20 cellular contexts compared by ENCODE assay signal in genomic region chr21:45507888-45508508, GRCh38. TPM values are rescaled to one million over a fixed set of nuclear protein-coding genes. Genes with fewer than 3 reads are reported as not detected.
DNase-seq lines count a peak whose midpoint lies in the region; ATAC-seq and TF ChIP-seq lines count a peak whose summit lies in the region.
"Had no signal": no experiment of that assay in that cellular context is flagged by ENCODE, and none has a peak within 500 bp of the region (broad histone marks: within the 10 kb centered on the region; RNA-seq: fewer than 3 reads in every experiment).

No MANE protein-coding gene starts in this region.

- H3K9me3 ChIP-seq in A673 (ENCODE audit: low read depth, low read length, poor library complexity, severe bottlenecking) = no peaks in the 10 kb centered on the region
- H3K9me3 ChIP-seq: psoas muscle, SJSA1, transverse colon had no signal

- TF ChIP-seq CTCF in endothelial cell (IDR thresholded peaks at IDR 0.05; ENCODE audit: unreplicated experiment) = no peak
- no peak for TF ChIP-seq CTCF in progenitor cell of endocrine pancreas (IDR thresholded peaks at IDR 0.05; ENCODE audit: unreplicated experiment)
- no peak for TF ChIP-seq CTCF in A673 (conservative IDR thresholded peaks at IDR 0.05; ENCODE audit: low read depth, low read length)

- H3K36me3 ChIP-seq in A673 (ENCODE audit: insufficient read depth, low read length, poor library complexity, severe bottlenecking) = no peaks in the 10 kb centered on the region
- H3K36me3 ChIP-seq: transverse colon had no signal

- H3K27ac Mint-ChIP-seq in endothelial cell (ENCODE audit: unreplicated experiment) (peak overlapping the region; percentile 52), progenitor cell of endocrine pancreas (peak overlapping the region; percentile 45)
- H3K27ac Mint-ChIP-seq: immature natural killer cell had no signal

- H3K4me1 ChIP-seq in A673 (ENCODE audit: insufficient read depth, low read length, poor library complexity, severe bottlenecking) = no peaks in the 10 kb centered on the region
- H3K4me1 ChIP-seq: psoas muscle, SJSA1 had no signal

- intact Hi-C loops in A673 (cut with micrococcal nuclease; ENCODE audit: unreplicated experiment) = no loop called here

- CTCF ChIA-PET in HEK293T (lab: Yijun Ruan, JAX) = no interaction called here
- CTCF ChIA-PET in A673 (lab: Charles Lee) = no interaction called here

- peak; percentile 5 for DNase-seq in activated CD8-positive, alpha-beta memory T cell treated with anti-CD3 and anti-CD28 coated beads, Interleukin-2, amount 50 U/mL, for 4 hours
- DNase-seq in activated CD8-positive, alpha-beta memory T cell treated with anti-CD3 and anti-CD28 coated beads, Interleukin-2, amount 50 U/mL, for 48 hours = no peak
- DNase-seq in HEK293T (ENCODE audit: extremely low spot score) = no peak
- DNase-seq in endothelial cell (ENCODE audit: low spot score) = no peak
- DNase-seq in progenitor cell of endocrine pancreas (ENCODE audit: low spot score, unreplicated experiment) = no peak
- DNase-seq in A673 (ENCODE audit: low spot score) = no peak
- DNase-seq: activated CD4-positive, alpha-beta T cell treated with anti-CD3 and anti-CD28 coated beads for 4 hours; DMS53; immature natural killer cell; naive B cell; NCI-H1436; NCI-H2171; stimulated activated naive CD4-positive, alpha-beta T cell; transverse colon had no signal

- H3K27ac ChIP-seq in A673 (ENCODE audit: low read depth, low read length, poor library complexity, severe bottlenecking) = no peak overlapping the region
- H3K27ac ChIP-seq: C4-2B, dorsolateral prefrontal cortex, psoas muscle, SJSA1, transverse colon had no signal

- H3K9me3 Mint-ChIP-seq in endothelial cell (ENCODE audit: unreplicated experiment) = no peaks in the 10 kb centered on the region
- no peaks in the 10 kb centered on the region for H3K9me3 Mint-ChIP-seq in progenitor cell of endocrine pancreas (ENCODE audit: low read depth)
- H3K9me3 Mint-ChIP-seq: immature natural killer cell, naive B cell had no signal

- BruUV-seq in A673 (replicated peaks; lab: Mats Ljungman, UMichigan) = no TSS peak

- H3K4me3 ChIP-seq in A673 (ENCODE audit: low read depth, low read length, poor library complexity, severe bottlenecking) = no peak overlapping the region
- H3K4me3 ChIP-seq: dorsolateral prefrontal cortex, psoas muscle, SJSA1, transverse colon had no signal

- POLR2A ChIA-PET in HEK293T (lab: Yijun Ruan, JAX) (no interaction called here), A673 (lab: Charles Lee; ENCODE audit: low non-redundant PET) (no interaction called here)

- peaks cover 6% of the 10 kb centered on the region for H3K27me3 Mint-ChIP-seq in endothelial cell (ENCODE audit: unreplicated experiment)
- H3K27me3 Mint-ChIP-seq in progenitor cell of endocrine pancreas = no peaks in the 10 kb centered on the region
- H3K27me3 Mint-ChIP-seq: naive B cell had no signal

- H3K4me1 Mint-ChIP-seq in endothelial cell (ENCODE audit: unreplicated experiment) = no peaks in the 10 kb centered on the region
- peaks cover 5% of the 10 kb centered on the region for H3K4me1 Mint-ChIP-seq in progenitor cell of endocrine pancreas (ENCODE audit: low read depth)
- H3K4me1 Mint-ChIP-seq: immature natural killer cell had no signal

- H3K36me3 Mint-ChIP-seq in endothelial cell (ENCODE audit: low read depth, unreplicated experiment) (no peaks in the 10 kb centered on the region), progenitor cell of endocrine pancreas (ENCODE audit: insufficient read depth) (peaks cover 18% of the 10 kb centered on the region)
- H3K36me3 Mint-ChIP-seq: immature natural killer cell, naive B cell had no signal

- ATAC-seq in GM19035 (IDR thresholded peaks at IDR 0.05; ENCODE audit: unreplicated experiment) (no peak), GM18870 (IDR thresholded peaks at IDR 0.05; ENCODE audit: unreplicated experiment) (no peak)

- H3K4me3 Mint-ChIP-seq in endothelial cell (ENCODE audit: unreplicated experiment) (no peak overlapping the region), progenitor cell of endocrine pancreas (ENCODE audit: low read depth) (no peak overlapping the region)
- H3K4me3 Mint-ChIP-seq: immature natural killer cell, naive B cell had no signal

- H3K27me3 ChIP-seq in A673 (replicated peaks; ENCODE audit: insufficient read depth, low read depth, low read length, poor library complexity) = no peaks in the 10 kb centered on the region
- H3K27me3 ChIP-seq: dorsolateral prefrontal cortex, SJSA1 had no signal

TF ChIP-seq in HEK293T, 16 proteins besides CTCF, POLR2A, EP300 and RAD21:
- peak; percentile 90 for TF ChIP-seq TARDBP (IDR thresholded peaks at IDR 0.05)
- TF ChIP-seq FOXM1 (IDR thresholded peaks at IDR 0.05; ENCODE audit: borderline replicate concordance) = no peak
- no peak for TF ChIP-seq SP1 (IDR thresholded peaks at IDR 0.05)
- no peak for TF ChIP-seq FOXK2 (IDR thresholded peaks at IDR 0.05)

RNA-seq across cellular contexts. Expression of gene SLC19A1, which starts 34.2 kb away (rescaled TPM):
- total RNA-seq in endothelial cell (ENCODE audit: unreplicated experiment) (27.1 TPM), progenitor cell of endocrine pancreas (25.6 and 28.5 TPM in 2 replicates), A673 (2021) (59.6 and 72.1 TPM in 2 replicates)
